In genomic region chr14:21077672-21078071, GRCh38 we compare ENCODE assay signal across 17 cellular contexts. TPM values are rescaled to one million over a fixed set of nuclear protein-coding genes. Genes with fewer than 3 reads are reported as not detected.
A peak's percentile ranks its signal among the peaks of the same experiment; 100 is the strongest.
DNase-seq lines count a peak whose midpoint lies in the region; ATAC-seq and TF ChIP-seq lines count a peak whose summit lies in the region.
"Had no signal": no experiment of that assay in that cellular context is flagged by ENCODE, and none has a peak within 500 bp of the region (broad histone marks: within the 10 kb centered on the region; RNA-seq: fewer than 3 reads in every experiment).

No MANE protein-coding gene starts in this region.

- H3K18ac ChIP-seq in trophoblast cell (ENCODE audit: low read length), result no peak overlapping the region

- no peak overlapping the region for H3K9ac ChIP-seq in OCI-LY3 (ENCODE audit: low read length)
- H3K9ac ChIP-seq in trophoblast cell (ENCODE audit: low read length), result no peak overlapping the region

- H3K27me3 Mint-ChIP-seq in neural crest cell (ENCODE audit: low read depth), result peaks cover 3% of the 10 kb centered on the region
- H3K27me3 Mint-ChIP-seq in stimulated activated naive B cell treated with anti-CD40 and anti-IgM and Interleukin-4, amounts not matched to agents 10 μg/mL and 1 μg/mL and 100 μg/mL, for 72 hours, result peaks cover 5 to 6% of the 10 kb centered on the region in 2 donors

- no peak overlapping the region for H4K12ac ChIP-seq in trophoblast cell (ENCODE audit: low read depth, low read length)

- no peak overlapping the region for H3K23ac ChIP-seq in trophoblast cell (ENCODE audit: low read length)

- no CpG with 5 or more reads among the region's 2 CpGs for WGBS in trophoblast cell (ENCODE audit: extremely low coverage, insufficient coverage, insufficient read length)
- WGBS in right lobe of liver (ENCODE audit: insufficient coverage, low coverage, low lambda C conversion rate, missing lambda C conversion rate), result 80% methylated on average over 1 of the region's 2 CpGs

- H2AFZ ChIP-seq in OCI-LY3 (ENCODE audit: low read depth, low read length) (no peak overlapping the region), trophoblast cell (ENCODE audit: insufficient read depth, low read length, poor library complexity) (no peak overlapping the region)
- H2AFZ ChIP-seq: GM23338 had no signal

- no peak overlapping the region for H2BK5ac ChIP-seq in trophoblast cell (ENCODE audit: low read depth, low read length, poor library complexity)

- no peaks in the 10 kb centered on the region for H3K27me3 ChIP-seq in OCI-LY3 (ENCODE audit: low read depth, low read length)
- H3K27me3 ChIP-seq in trophoblast cell (ENCODE audit: insufficient read depth, low read length), result no peaks in the 10 kb centered on the region
- H3K27me3 ChIP-seq in right lobe of liver, result no peaks in the 10 kb centered on the region
- H3K27me3 ChIP-seq: BLaER1 treated with 17β-estradiol and CSF1 and Interleukin-3, amounts not matched to agents 10 nM and 100 nM had no signal

- no peak overlapping the region for H2AK5ac ChIP-seq in trophoblast cell (ENCODE audit: low read length)

- peak; percentile 15 for DNase-seq in cardiac septum (ENCODE audit: low spot score)
- DNase-seq in left cardiac atrium, result no peak
- DNase-seq in neural crest cell (ENCODE audit: low read depth, low spot score), result no peak
- no peak for DNase-seq in stimulated activated naive B cell treated with anti-CD40 and anti-IgM and Interleukin-4, amounts not matched to agents 10 μg/mL and 1 μg/mL and 100 μg/mL, for 72 hours
- DNase-seq in trophoblast cell, result no peak
- DNase-seq in right lobe of liver, result no peak
- DNase-seq in DMS79 treated with DMSO at 0.1 percent for 48 hours (lab: John Stamatoyannopoulos, UW), result no peak
- DNase-seq: ACHN; CD4-positive, CD25-positive, alpha-beta regulatory T cell; DMS53; H7 had no signal

- no peak overlapping the region for H3K4ac ChIP-seq in trophoblast cell (ENCODE audit: low read depth, low read length)

- intact Hi-C loops in cardiac septum (cut with DNase I), result no loop called here
- intact Hi-C loops in left cardiac atrium (cut with DNase I), result no loop called here
- intact Hi-C loops in right lobe of liver (cut with DNase I), result no loop called here

- no peak for TF ChIP-seq CTCF in OCI-LY3 (IDR thresholded peaks at IDR 0.05; ENCODE audit: low read depth, low read length)
- no peak for TF ChIP-seq CTCF in neural crest cell (conservative IDR thresholded peaks at IDR 0.05)
- no peak for TF ChIP-seq CTCF in right lobe of liver (IDR thresholded peaks at IDR 0.05)

- no peak overlapping the region for H2BK120ac ChIP-seq in trophoblast cell (ENCODE audit: insufficient read depth, low read length, poor library complexity)

- H3K79me1 ChIP-seq in trophoblast cell (ENCODE audit: low read length), result no peaks in the 10 kb centered on the region

- H4K8ac ChIP-seq in trophoblast cell (ENCODE audit: low read depth, low read length), result no peak overlapping the region

- H3K79me2 ChIP-seq in OCI-LY3 (ENCODE audit: low read length), result no peaks in the 10 kb centered on the region
- no peaks in the 10 kb centered on the region for H3K79me2 ChIP-seq in trophoblast cell (ENCODE audit: control insufficient read depth, insufficient read depth, low read length, poor library complexity)

- H3K9me3 Mint-ChIP-seq in neural crest cell, result no peaks in the 10 kb centered on the region
- no peaks in the 10 kb centered on the region for H3K9me3 Mint-ChIP-seq in stimulated activated naive B cell treated with anti-CD40 and anti-IgM and Interleukin-4, amounts not matched to agents 10 μg/mL and 1 μg/mL and 100 μg/mL, for 72 hours
- H3K9me3 Mint-ChIP-seq: GM23338 had no signal

- no peaks in the 10 kb centered on the region for H4K20me1 ChIP-seq in OCI-LY3 (ENCODE audit: insufficient read depth, low read length)

- H3K4me2 ChIP-seq in OCI-LY3 (ENCODE audit: low read length) (0 out of 2 replicates have a peak overlapping the region, but pooled peaks have one; percentile 20), trophoblast cell (ENCODE audit: low read length) (no peak overlapping the region)
- H3K4me2 ChIP-seq: GM23338 had no signal

- no peak overlapping the region for H3K4me3 ChIP-seq in OCI-LY3 (ENCODE audit: low read length)
- no peak overlapping the region for H3K4me3 ChIP-seq in trophoblast cell (ENCODE audit: low read depth, low read length)
- H3K4me3 ChIP-seq in right lobe of liver, result no peak overlapping the region
- H3K4me3 ChIP-seq: BLaER1 treated with 17β-estradiol and CSF1 and Interleukin-3, amounts not matched to agents 10 nM and 100 nM; GM23338 had no signal

- H3K27ac Mint-ChIP-seq in neural crest cell (ENCODE audit: unreplicated experiment), result no peak overlapping the region
- H3K27ac Mint-ChIP-seq in stimulated activated naive B cell treated with anti-CD40 and anti-IgM and Interleukin-4, amounts not matched to agents 10 μg/mL and 1 μg/mL and 100 μg/mL, for 72 hours, result no peak overlapping the region
- H3K27ac Mint-ChIP-seq: CD4-positive, CD25-positive, alpha-beta regulatory T cell; GM23338 had no signal

- ATAC-seq in left cardiac atrium (no peak), right lobe of liver (no peak)
- peak; percentile 73 to 83 for ATAC-seq in stimulated activated naive B cell treated with anti-CD40 and anti-IgM and Interleukin-4, amounts not matched to agents 10 μg/mL and 1 μg/mL and 100 μg/mL, for 72 hours (replicated peaks)
- ATAC-seq: GM23338 had no signal

- H2BK12ac ChIP-seq in trophoblast cell (ENCODE audit: low read length), result no peak overlapping the region

- H3K36me3 Mint-ChIP-seq in neural crest cell (ENCODE audit: low read depth), result peaks cover 24% of the 10 kb centered on the region
- H3K36me3 Mint-ChIP-seq in stimulated activated naive B cell treated with anti-CD40 and anti-IgM and Interleukin-4, amounts not matched to agents 10 μg/mL and 1 μg/mL and 100 μg/mL, for 72 hours, result peaks cover 2 to 3% of the 10 kb centered on the region in 2 donors

- H3K4me3 Mint-ChIP-seq in neural crest cell, result peak overlapping the region; percentile 13
- no peak overlapping the region for H3K4me3 Mint-ChIP-seq in stimulated activated naive B cell treated with anti-CD40 and anti-IgM and Interleukin-4, amounts not matched to agents 10 μg/mL and 1 μg/mL and 100 μg/mL, for 72 hours
- H3K4me3 Mint-ChIP-seq: CD4-positive, CD25-positive, alpha-beta regulatory T cell; GM23338 had no signal

- H3K4me1 ChIP-seq in OCI-LY3 (ENCODE audit: low read length), result peaks cover 9% of the 10 kb centered on the region
- H3K4me1 ChIP-seq in trophoblast cell (ENCODE audit: control insufficient read depth in 1 of 2, insufficient read depth in 2 of 2, low read length in 2 of 2), result no peaks in the 10 kb centered on the region
- H3K4me1 ChIP-seq in right lobe of liver, result no peaks in the 10 kb centered on the region

- H3K14ac ChIP-seq in trophoblast cell (ENCODE audit: low read length), result no peak overlapping the region

- no peak overlapping the region for H4K91ac ChIP-seq in trophoblast cell (ENCODE audit: low read depth, low read length)

- H3K4me1 Mint-ChIP-seq in neural crest cell, result peaks cover 18% of the 10 kb centered on the region
- peaks cover 10 to 12% of the 10 kb centered on the region in 2 donors for H3K4me1 Mint-ChIP-seq in stimulated activated naive B cell treated with anti-CD40 and anti-IgM and Interleukin-4, amounts not matched to agents 10 μg/mL and 1 μg/mL and 100 μg/mL, for 72 hours
- H3K4me1 Mint-ChIP-seq: CD4-positive, CD25-positive, alpha-beta regulatory T cell had no signal

- no peak for TF ChIP-seq POLR2A in right lobe of liver (IDR thresholded peaks at IDR 0.05)

- no peak overlapping the region for H3K27ac ChIP-seq in OCI-LY3 (ENCODE audit: low read length)
- H3K27ac ChIP-seq in trophoblast cell (ENCODE audit: low read depth, low read length), result no peak overlapping the region
- H3K27ac ChIP-seq in right lobe of liver, result no peak overlapping the region
- H3K27ac ChIP-seq: BLaER1 treated with 17β-estradiol and CSF1 and Interleukin-3, amounts not matched to agents 10 nM and 100 nM; HL-60 had no signal

- H3K36me3 ChIP-seq in OCI-LY3 (replicated peaks; ENCODE audit: low read depth, low read length), result peaks cover 19% of the 10 kb centered on the region
- peaks cover 69 to 90% of the 10 kb centered on the region in 2 experiments for H3K36me3 ChIP-seq in trophoblast cell (ENCODE audit: control insufficient read depth in 1 of 2, insufficient read depth in 2 of 2, low read length in 2 of 2)
- peaks cover 0 to 59% (median 26%) of the 10 kb centered on the region in 4 donors for H3K36me3 ChIP-seq in right lobe of liver

- H3K9me3 ChIP-seq in OCI-LY3 (ENCODE audit: insufficient read depth, low read length) (no peaks in the 10 kb centered on the region), trophoblast cell (ENCODE audit: insufficient read depth, low read depth, low read length) (no peaks in the 10 kb centered on the region), right lobe of liver (no peaks in the 10 kb centered on the region)
- H3K9me3 ChIP-seq: BLaER1 treated with 17β-estradiol and CSF1 and Interleukin-3, amounts not matched to agents 10 nM and 100 nM had no signal

RNA-seq across cellular contexts. Expression of gene ARHGEF40, which starts 7.6 kb away (rescaled TPM):
- total RNA-seq in cardiac septum, result 26.3 TPM
- total RNA-seq in left cardiac atrium, result 10 to 100 TPM; 24.9 to 25.5 TPM
- total RNA-seq in neural crest cell, result 72.7 and 73.8 TPM in 2 replicates
- polyA plus RNA-seq in trophoblast cell (2013), result 26.0 and 26.5 TPM in 2 replicates
- total RNA-seq in right lobe of liver, result 10 to 100 TPM; 17.1 to 35.8 (median 25.1) TPM

RNA-seq across cellular contexts. Expression of gene RNASE8, which starts 20.1 kb away (rescaled TPM):
- total RNA-seq in cardiac septum (not detected), left cardiac atrium (not detected), neural crest cell (not detected in 2 replicates), right lobe of liver (not detected)
- not detected in 2 replicates for polyA plus RNA-seq in trophoblast cell (2013)
- total RNA-seq: A172; CD4-positive, CD25-positive, alpha-beta regulatory T cell; Daoy; GM23338; H7 had no signal
- polyA plus RNA-seq: CD4-positive, CD25-positive, alpha-beta regulatory T cell; GM23338 had no signal

RNA-seq across cellular contexts. Expression of gene ZNF219, which starts 20.8 kb away (rescaled TPM):
- total RNA-seq in cardiac septum (51.1 TPM), left cardiac atrium (10 to 100 TPM; 38.3 to 44.4 TPM), neural crest cell (141 and 143 TPM in 2 replicates), right lobe of liver (10 to 100 TPM in 2 of 6 experiments, 1 to 10 TPM in 4; 6.9 to 20.6 (median 9.3) TPM)
- polyA plus RNA-seq in trophoblast cell (2013), result 11.7 and 12.0 TPM in 2 replicates

RNA-seq across cellular contexts. Expression of gene TMEM253, which starts 23.2 kb away (rescaled TPM):
- total RNA-seq in cardiac septum (0.48 TPM), left cardiac atrium (under 1 TPM; 0.26 to 0.82 TPM), neural crest cell (1.6 TPM in 2 replicates), right lobe of liver (1 to 10 TPM in 1 of 6 experiments, under 1 TPM in 3, not detected in 2; 0.20 to 1.2 (median 0.38) TPM)
- polyA plus RNA-seq in trophoblast cell (2013), result 0.54 and 0.62 TPM in 2 replicates
- total RNA-seq: A172; CD4-positive, CD25-positive, alpha-beta regulatory T cell; Daoy had no signal
- polyA plus RNA-seq: CD4-positive, CD25-positive, alpha-beta regulatory T cell had no signal

RNA-seq across cellular contexts. Expression of gene RNASE7, which starts 35.5 kb away (rescaled TPM):
- total RNA-seq in cardiac septum (not detected), left cardiac atrium (not detected), neural crest cell (not detected in 2 replicates), right lobe of liver (under 1 TPM in 3 of 6 experiments, not detected in 3; 0.18 to 0.31 (median 0.22) TPM)
- 0.38 and 0.49 TPM in 2 replicates for polyA plus RNA-seq in trophoblast cell (2013)
- total RNA-seq: A172; CD4-positive, CD25-positive, alpha-beta regulatory T cell; Daoy; GM23338; H7 had no signal
- polyA plus RNA-seq: CD4-positive, CD25-positive, alpha-beta regulatory T cell; GM23338 had no signal

Comparison
In these comparisons a context has a peak if more than half of its experiments do, and no peak if none do; other contexts are left out.
1. ATAC-seq: peak in stimulated activated naive B cell treated with anti-CD40 and anti-IgM and Interleukin-4, amounts not matched to agents 10 μg/mL and 1 μg/mL and 100 μg/mL, for 72 hours (2 of 2); none in left cardiac atrium (0 of 2) and right lobe of liver (0 of 4).